1 cellular context compared by ENCODE assay signal in the genomic region with DNA sequence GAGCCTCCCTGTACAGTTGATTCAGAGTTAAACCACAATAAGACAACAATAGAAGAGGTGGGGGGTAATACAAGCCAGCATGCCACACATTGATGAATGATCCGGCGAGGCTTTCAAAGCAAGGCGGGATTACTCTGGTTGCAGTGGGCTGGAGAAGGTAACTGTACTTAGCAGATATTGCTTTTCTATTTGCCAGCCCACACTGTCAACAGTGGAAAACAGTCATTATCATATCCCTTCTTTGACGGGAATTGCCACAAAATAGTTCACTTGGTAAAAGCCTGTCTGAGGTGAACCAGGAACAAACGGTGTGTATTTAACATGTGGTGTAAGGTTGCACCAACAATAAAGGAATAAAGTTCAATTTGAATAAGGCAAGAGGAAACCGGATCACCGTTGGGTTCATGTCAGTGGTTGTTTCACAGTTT.
TF ChIP-seq lines count a peak whose summit lies in the region.

No MANE protein-coding gene starts in this region.

TF ChIP-seq in H1, 55 proteins besides CTCF, POLR2A, EP300 and RAD21:
- TF ChIP-seq SRF (IDR thresholded peaks at IDR 0.05; ENCODE audit: low read depth, low read length): no peak
- no peak for TF ChIP-seq E2F6 (IDR thresholded peaks at IDR 0.05)
- TF ChIP-seq RFX5 (IDR thresholded peaks at IDR 0.05; ENCODE audit: borderline replicate concordance, low read depth, low read length): no peak
- no peak for TF ChIP-seq CTBP2 (IDR thresholded peaks at IDR 0.05; ENCODE audit: borderline replicate concordance, insufficient read depth, insufficient read length, low read length)
- TF ChIP-seq PHF8 (conservative IDR thresholded peaks at IDR 0.05; ENCODE audit: low read depth, low read length): no peak
- no peak for TF ChIP-seq SP4 (IDR thresholded peaks at IDR 0.05; ENCODE audit: low read length)
- no peak for TF ChIP-seq POLR2AphosphoS5 (IDR thresholded peaks at IDR 0.05; ENCODE audit: low read depth, low read length)
- no peak for TF ChIP-seq JUN (IDR thresholded peaks at IDR 0.05; ENCODE audit: low read depth, low read length)
- no peak for TF ChIP-seq TEAD4 (IDR thresholded peaks at IDR 0.05; ENCODE audit: low read depth, low read length)
- no peak for TF ChIP-seq CEBPB (IDR thresholded peaks at IDR 0.05; ENCODE audit: low read depth, low read length)
